Comparison of ENCODE assay signal across 19 cellular contexts in the genomic region with DNA sequence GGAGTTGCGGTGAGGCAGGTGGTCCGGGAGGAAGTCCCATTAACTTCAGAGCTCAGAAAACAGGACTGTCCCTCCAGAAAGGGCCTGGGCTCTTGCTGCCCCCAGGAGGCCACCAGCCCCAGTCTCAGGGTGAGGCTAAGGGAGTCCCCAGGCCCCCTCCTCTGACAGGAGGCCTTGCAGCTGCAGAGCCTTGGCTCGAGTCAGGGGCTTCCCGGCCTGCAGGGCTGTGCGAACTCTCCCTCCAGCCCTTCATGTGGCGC. TPM values are rescaled to one million over a fixed set of nuclear protein-coding genes. Genes with fewer than 3 reads are reported as not detected.
DNase-seq lines count a peak whose midpoint lies in the region; ATAC-seq and TF ChIP-seq lines count a peak whose summit lies in the region.
"Had no signal": no experiment of that assay in that cellular context is flagged by ENCODE, and none has a peak within 500 bp of the region (broad histone marks: within the 10 kb centered on the region; RNA-seq: fewer than 3 reads in every experiment).

No MANE protein-coding gene starts in this region.

- WGBS in mesendoderm (ENCODE audit: extremely low coverage, insufficient coverage, low lambda C conversion rate): no CpG with 5 or more reads among the region's 6 CpGs
- 75 to 81% (median 80%) methylated on average over 6 of the region's 6 CpGs for whole genome bisulfite sequencing in psoas muscle, 3 donors
- WGBS in thyroid gland, 2 donors: 80 to 92% methylated on average over 4 to 6 of the region's 6 CpGs

- H3K36me3 ChIP-seq in BLaER1 (peaks cover 15% of the 10 kb centered on the region), mesendoderm (ENCODE audit: control insufficient read depth, insufficient read depth, low read length) (no peaks in the 10 kb centered on the region), psoas muscle (ENCODE audit: insufficient read depth in 1 of 2, low read depth in 1 of 2) (peaks cover 0 to 12% of the 10 kb centered on the region in 2 donors), thyroid gland (peaks cover 6 to 9% of the 10 kb centered on the region in 2 donors), BE2C (peaks cover 12% of the 10 kb centered on the region)

- H3K36me3 Mint-ChIP-seq in glutamatergic neuron (ENCODE audit: unreplicated experiment): no peaks in the 10 kb centered on the region

- no peak overlapping the region for H3K4me3 Mint-ChIP-seq in glutamatergic neuron (ENCODE audit: unreplicated experiment)
- H3K4me3 Mint-ChIP-seq: H9 had no signal

- no peak for ATAC-seq in psoas muscle
- no peak for ATAC-seq in GM21619 (IDR thresholded peaks at IDR 0.05; ENCODE audit: unreplicated experiment)

- no peak overlapping the region for H3K4ac ChIP-seq in mesendoderm (ENCODE audit: low read depth, low read length)

- no peak overlapping the region for H2BK5ac ChIP-seq in mesendoderm (ENCODE audit: low read length)

- H4K20me1 ChIP-seq in BLaER1: peaks cover 33% of the 10 kb centered on the region

- H3K27me3 ChIP-seq in BLaER1 (no peaks in the 10 kb centered on the region), mesendoderm (ENCODE audit: insufficient read depth, low read length, poor library complexity) (no peaks in the 10 kb centered on the region), psoas muscle (ENCODE audit: insufficient read depth in 3 of 3, low read length in 2 of 3) (no peaks in the 10 kb centered on the region), thyroid gland (no peaks in the 10 kb centered on the region), BE2C (no peaks in the 10 kb centered on the region)

- H3K18ac ChIP-seq in mesendoderm (ENCODE audit: low read length): no peak overlapping the region

- no peak overlapping the region for H3K27ac ChIP-seq in BLaER1
- H3K27ac ChIP-seq in mesendoderm (ENCODE audit: low read depth, low read length): no peak overlapping the region
- peak overlapping the region; percentile 73 for H3K27ac ChIP-seq in psoas muscle
- H3K27ac ChIP-seq in thyroid gland: no peak overlapping the region

- peaks cover 1% of the 10 kb centered on the region for H3K27me3 Mint-ChIP-seq in glutamatergic neuron (ENCODE audit: unreplicated experiment)
- H3K27me3 Mint-ChIP-seq: CD4-positive, alpha-beta T cell had no signal

- TF ChIP-seq POLR2A in thyroid gland (IDR thresholded peaks at IDR 0.05): no peak

- no peak overlapping the region for H2AK5ac ChIP-seq in mesendoderm (ENCODE audit: low read length)

- peaks cover under 1% of the 10 kb centered on the region for H3K4me1 Mint-ChIP-seq in glutamatergic neuron (ENCODE audit: low read depth, unreplicated experiment)

- no peaks in the 10 kb centered on the region for H3K79me1 ChIP-seq in mesendoderm (ENCODE audit: low read length)

- H4K5ac ChIP-seq in mesendoderm (ENCODE audit: low read length): no peak overlapping the region

- H3K56ac ChIP-seq in mesendoderm (ENCODE audit: low read length): peak overlapping the region; percentile 11

- no peak overlapping the region for H3K27ac Mint-ChIP-seq in glutamatergic neuron (ENCODE audit: unreplicated experiment)
- H3K27ac Mint-ChIP-seq: CD4-positive, alpha-beta T cell; H9 had no signal

- H3K4me1 ChIP-seq in BLaER1: peaks cover 66% of the 10 kb centered on the region
- peaks cover 21% of the 10 kb centered on the region for H3K4me1 ChIP-seq in mesendoderm (ENCODE audit: control insufficient read depth, low read depth, low read length)
- peaks cover 31% of the 10 kb centered on the region for H3K4me1 ChIP-seq in psoas muscle
- peaks cover 0 to 2% of the 10 kb centered on the region in 2 donors for H3K4me1 ChIP-seq in thyroid gland
- H3K4me1 ChIP-seq in BE2C: peaks cover 12% of the 10 kb centered on the region

- H3K9me3 Mint-ChIP-seq in glutamatergic neuron (ENCODE audit: unreplicated experiment): no peaks in the 10 kb centered on the region
- H3K9me3 Mint-ChIP-seq: CD4-positive, alpha-beta T cell; H9 had no signal

- no peak overlapping the region for H4K8ac ChIP-seq in mesendoderm (ENCODE audit: low read depth, low read length)

- peak; percentile 22 for DNase-seq in SK-N-DZ (ENCODE audit: low spot score)
- no peak for DNase-seq in mesendoderm
- no peak for DNase-seq in psoas muscle
- DNase-seq in glutamatergic neuron: no peak
- no peak for DNase-seq in thyroid gland
- DNase-seq in BE2C: no peak
- DNase-seq: 8988T, C1 segment of cervical spinal cord, Caco-2, H9, KBM-7 had no signal

- intact Hi-C loops in psoas muscle (cut with DNase I) (no loop called here), thyroid gland (cut with DNase I) (no loop called here)

- TF ChIP-seq CTCF in psoas muscle (IDR thresholded peaks at IDR 0.05) (no peak), glutamatergic neuron (IDR thresholded peaks at IDR 0.05; ENCODE audit: partially characterized antibody, unreplicated experiment) (no peak), thyroid gland (IDR thresholded peaks at IDR 0.05) (no peak), BE2C (IDR thresholded peaks at IDR 0.05; ENCODE audit: low read depth, low read length) (no peak)

- no peak overlapping the region for H2BK120ac ChIP-seq in mesendoderm (ENCODE audit: low read depth, low read length)

- H2BK15ac ChIP-seq in mesendoderm (replicated peaks; ENCODE audit: low read depth): no peak overlapping the region

- H3K23ac ChIP-seq in mesendoderm (ENCODE audit: low read length): no peak overlapping the region

- H3K9me3 ChIP-seq in BLaER1 (no peaks in the 10 kb centered on the region), psoas muscle (no peaks in the 10 kb centered on the region), thyroid gland (no peaks in the 10 kb centered on the region), BE2C (no peaks in the 10 kb centered on the region)
- H3K9me3 ChIP-seq: Caco-2 had no signal

- H3K9ac ChIP-seq in BLaER1 (no peak overlapping the region), mesendoderm (ENCODE audit: low read length) (no peak overlapping the region)

- 0 out of 2 replicates have a peak overlapping the region, but pooled peaks have one; percentile 8 for H3K4me2 ChIP-seq in BLaER1
- H3K4me2 ChIP-seq in mesendoderm (ENCODE audit: low read length): no peak overlapping the region

- H3K4me3 ChIP-seq in BLaER1 (no peak overlapping the region), mesendoderm (ENCODE audit: low read length) (no peak overlapping the region), psoas muscle (no peak overlapping the region), thyroid gland (replicated peaks in 1 of 3) (no peak overlapping the region), BE2C (ENCODE audit: low read depth, low read length) (no peak overlapping the region)
- H3K4me3 ChIP-seq: GM12878 had no signal

- peaks cover 2% of the 10 kb centered on the region for H3K79me2 ChIP-seq in mesendoderm (ENCODE audit: control insufficient read depth, insufficient read depth, low read length)

RNA-seq across cellular contexts. Expression of gene STPG3, which starts 3.2 kb away (rescaled TPM):
- not detected in 2 replicates for polyA plus RNA-seq in SK-N-DZ (2014; cell fraction: cytosol; rRNA removed)
- 0.70 and 1.4 TPM in 2 replicates for polyA plus RNA-seq in SK-N-DZ (2014; cell fraction: nucleus; rRNA removed)
- 0.14 TPM for polyA plus RNA-seq in mesendoderm (2013, experiment 1 of 2)
- 0.15 TPM for polyA plus RNA-seq in mesendoderm (2013, experiment 2 of 2)
- total RNA-seq in psoas muscle (not detected), glutamatergic neuron (ENCODE audit: unreplicated experiment) (not detected), thyroid gland (not detected)
- under 1 TPM in 1 of 3 donors, not detected in 2; 0.08 TPM for polyA plus RNA-seq in psoas muscle
- polyA plus RNA-seq in BE2C (2012; ENCODE audit: insufficient read depth, insufficient read length, low read depth): not detected
- total RNA-seq: A673; Caco-2; CD4-positive, alpha-beta T cell; GM12878; H1; H9; HT-29 had no signal
- polyA plus RNA-seq: AG04450, GM12878, H1 had no signal

RNA-seq across cellular contexts. Expression of gene TUBB4B, which starts 6.8 kb away (rescaled TPM):
- 521 and 591 TPM in 2 replicates for polyA plus RNA-seq in SK-N-DZ (2014; cell fraction: cytosol; rRNA removed)
- 321 and 345 TPM in 2 replicates for polyA plus RNA-seq in SK-N-DZ (2014; cell fraction: nucleus; rRNA removed)
- 288 TPM for polyA plus RNA-seq in mesendoderm (2013, experiment 1 of 2)
- polyA plus RNA-seq in mesendoderm (2013, experiment 2 of 2): 285 TPM
- total RNA-seq in psoas muscle (100 to 1,000 TPM; 111 to 273 (median 230) TPM), glutamatergic neuron (ENCODE audit: unreplicated experiment) (192 TPM), thyroid gland (100 to 1,000 TPM; 181 to 757 (median 487) TPM)
- polyA plus RNA-seq in psoas muscle: 100 to 1,000 TPM; 350 to 838 (median 389) TPM
- 604 TPM for polyA plus RNA-seq in BE2C (2012; ENCODE audit: insufficient read depth, insufficient read length, low read depth)

RNA-seq across cellular contexts. Expression of gene NELFB, which starts 7.3 kb away (rescaled TPM):
- polyA plus RNA-seq in SK-N-DZ (2014; cell fraction: cytosol; rRNA removed): 116 TPM in 2 replicates
- 73.0 and 86.4 TPM in 2 replicates for polyA plus RNA-seq in SK-N-DZ (2014; cell fraction: nucleus; rRNA removed)
- polyA plus RNA-seq in mesendoderm (2013, experiment 1 of 2): 39.7 TPM
- polyA plus RNA-seq in mesendoderm (2013, experiment 2 of 2): 39.7 TPM
- total RNA-seq in psoas muscle (10 to 100 TPM; 39.1 to 53.7 (median 42.8) TPM), glutamatergic neuron (ENCODE audit: unreplicated experiment) (48.5 TPM), thyroid gland (10 to 100 TPM; 29.8 to 39.1 (median 32.4) TPM)
- polyA plus RNA-seq in psoas muscle: 10 to 100 TPM; 43.2 to 74.3 (median 58.5) TPM
- 204 TPM for polyA plus RNA-seq in BE2C (2012; ENCODE audit: insufficient read depth, insufficient read length, low read depth)

RNA-seq across cellular contexts. Expression of gene SLC34A3, which starts 17.1 kb away (rescaled TPM):
- polyA plus RNA-seq in SK-N-DZ (2014; cell fraction: cytosol; rRNA removed): 0.57 TPM in 1 of 2 replicates, not detected in the other
- 0.82 TPM in 1 of 2 replicates, not detected in the other for polyA plus RNA-seq in SK-N-DZ (2014; cell fraction: nucleus; rRNA removed)
- 0.03 TPM for polyA plus RNA-seq in mesendoderm (2013, experiment 1 of 2)
- 0.01 TPM for polyA plus RNA-seq in mesendoderm (2013, experiment 2 of 2)
- not detected for total RNA-seq in psoas muscle
- not detected for polyA plus RNA-seq in psoas muscle
- total RNA-seq in glutamatergic neuron (ENCODE audit: unreplicated experiment): not detected
- total RNA-seq in thyroid gland: under 1 TPM in 1 of 4 donors, not detected in 3; 0.33 TPM
- polyA plus RNA-seq in BE2C (2012; ENCODE audit: insufficient read depth, insufficient read length, low read depth): 0.54 TPM
- total RNA-seq: A673; Caco-2; CD4-positive, alpha-beta T cell; GM12878; H1; H9 had no signal
- polyA plus RNA-seq: AG04450, GM12878 had no signal

RNA-seq across cellular contexts. Expression of gene RNF224, which starts 20.5 kb away (rescaled TPM):
- polyA plus RNA-seq in SK-N-DZ (2014; cell fraction: cytosol; rRNA removed): 0.44 TPM in 1 of 2 replicates, not detected in the other
- polyA plus RNA-seq in SK-N-DZ (2014; cell fraction: nucleus; rRNA removed): 0.75 TPM in 1 of 2 replicates, not detected in the other
- not detected for polyA plus RNA-seq in mesendoderm (2013, experiment 1 of 2)
- not detected for polyA plus RNA-seq in mesendoderm (2013, experiment 2 of 2)
- not detected for total RNA-seq in psoas muscle
- polyA plus RNA-seq in psoas muscle: under 1 TPM in 1 of 3 donors, not detected in 2; 0.01 TPM
- 0.39 TPM for total RNA-seq in glutamatergic neuron (ENCODE audit: unreplicated experiment)
- under 1 TPM in 2 of 4 donors, not detected in 2; 0.33 to 0.81 TPM for total RNA-seq in thyroid gland
- 0.73 TPM for polyA plus RNA-seq in BE2C (2012; ENCODE audit: insufficient read depth, insufficient read length, low read depth)
- total RNA-seq: A673, GM12878, H1 had no signal
- polyA plus RNA-seq: AG04450, GM12878 had no signal
